ENCODE assay signal across 20 cellular contexts in the genomic region with DNA sequence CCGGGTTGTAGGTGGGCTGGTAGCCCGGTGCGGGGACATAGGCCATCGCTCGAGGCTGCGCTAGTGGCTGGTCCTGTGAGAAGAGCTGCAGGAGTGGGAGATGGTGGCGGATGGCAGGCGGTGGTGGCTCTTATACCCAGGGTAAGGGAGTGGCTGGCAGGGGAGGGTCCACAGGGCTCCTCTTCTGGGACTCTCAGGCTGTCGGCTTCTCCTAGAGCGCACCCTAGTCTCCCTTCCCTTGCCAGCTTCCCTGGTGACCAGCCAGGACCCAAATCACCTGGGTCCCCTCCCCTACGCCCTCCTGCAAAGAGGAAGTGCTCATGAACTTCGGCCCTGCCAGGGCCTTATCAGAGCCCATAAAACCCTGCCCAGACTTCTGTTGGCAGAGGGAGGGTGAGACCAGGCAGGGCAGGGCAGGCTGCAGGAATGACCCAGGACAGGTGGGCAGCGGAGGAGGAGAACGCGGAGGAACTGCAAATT. TPM values are rescaled to one million over a fixed set of nuclear protein-coding genes. Genes with fewer than 3 reads are reported as not detected.
A peak's percentile ranks its signal among the peaks of the same experiment; 100 is the strongest.
DNase-seq lines count a peak whose midpoint lies in the region; ATAC-seq, FAIRE-seq and TF ChIP-seq lines count a peak whose summit lies in the region.
"Had no signal": no experiment of that assay in that cellular context is flagged by ENCODE, and none has a peak within 500 bp of the region (broad histone marks: within the 10 kb centered on the region; RNA-seq: fewer than 3 reads in every experiment).

A gene with protein sequence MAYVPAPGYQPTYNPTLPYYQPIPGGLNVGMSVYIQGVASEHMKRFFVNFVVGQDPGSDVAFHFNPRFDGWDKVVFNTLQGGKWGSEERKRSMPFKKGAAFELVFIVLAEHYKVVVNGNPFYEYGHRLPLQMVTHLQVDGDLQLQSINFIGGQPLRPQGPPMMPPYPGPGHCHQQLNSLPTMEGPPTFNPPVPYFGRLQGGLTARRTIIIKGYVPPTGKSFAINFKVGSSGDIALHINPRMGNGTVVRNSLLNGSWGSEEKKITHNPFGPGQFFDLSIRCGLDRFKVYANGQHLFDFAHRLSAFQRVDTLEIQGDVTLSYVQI (minus strand): TSS at position 105 of the 480 bp plus-strand sequence. CDS start 59 bp downstream, at position 46.

- H3K36me3 Mint-ChIP-seq in activated T-cell treated with anti-CD3 and anti-CD28 coated beads, Interleukin-2, amount 50 U/mL, for 24 hours (ENCODE audit: low read depth): peaks cover 28% of the 10 kb centered on the region
- H3K36me3 Mint-ChIP-seq in activated T-cell treated with anti-CD3 and anti-CD28 coated beads, Interleukin-2, amount 50 U/mL, for 72 hours (ENCODE audit: insufficient read depth in 2 of 2): peaks cover 0 to 2% of the 10 kb centered on the region in 2 donors

- DNase-seq in activated T-cell treated with anti-CD3 and anti-CD28 coated beads, Interleukin-2, amount 50 U/mL, for 24 hours: no peak
- no peak for DNase-seq in activated T-cell treated with anti-CD3 and anti-CD28 coated beads, Interleukin-2, amount 50 U/mL, for 72 hours
- DNase-seq in mucosa of gallbladder (ENCODE audit: low spot score) (peak; percentile 92), upper lobe of left lung (peak; percentile 37 to 55), NCI-H1417 (lab: John Stamatoyannopoulos, UW) (no peak)
- DNase-seq: activated CD8-positive, alpha-beta memory T cell treated with anti-CD3 and anti-CD28 coated beads, Interleukin-2, amount 10 ng/mL, durations not matched to agents 7 days and 5 days; NCI-H1092 treated with DMSO at 0.1 percent for 48 hours; NCI-H2227 treated with DMSO at 0.1 percent for 48 hours; stimulated activated naive CD4-positive, alpha-beta T cell; uterus had no signal

- no peak for ATAC-seq in activated T-cell treated with anti-CD3 and anti-CD28 coated beads, Interleukin-2, amount 50 U/mL, for 72 hours (replicated peaks in 1 of 2)
- ATAC-seq in upper lobe of left lung (ENCODE audit: low FRiP score in 2 of 2) (peak; percentile 40 to 54), HG03469 (IDR thresholded peaks at IDR 0.05; ENCODE audit: unreplicated experiment) (no peak), GM18498 (IDR thresholded peaks at IDR 0.05; ENCODE audit: unreplicated experiment) (no peak)
- ATAC-seq: activated CD8-positive, alpha-beta memory T cell treated with anti-CD3 and anti-CD28 coated beads, Interleukin-2, amount 10 ng/mL, durations not matched to agents 7 days and 5 days; sciatic nerve had no signal

- peak within 1 kb of the TSS; percentile 27 for H3K27ac Mint-ChIP-seq in activated T-cell treated with anti-CD3 and anti-CD28 coated beads, Interleukin-2, amount 50 U/mL, for 24 hours
- no peak within 1 kb of the TSS for H3K27ac Mint-ChIP-seq in activated T-cell treated with anti-CD3 and anti-CD28 coated beads, Interleukin-2, amount 50 U/mL, for 72 hours
- H3K27ac Mint-ChIP-seq: activated CD8-positive, alpha-beta memory T cell treated with anti-CD3 and anti-CD28 coated beads, Interleukin-2, amount 10 ng/mL, durations not matched to agents 7 days and 5 days had no signal

- peaks cover 23 to 36% (median 31%) of the 10 kb centered on the region in 4 donors for H3K36me3 ChIP-seq in upper lobe of left lung
- H3K36me3 ChIP-seq: uterus had no signal

- no peak for TF ChIP-seq EP300 in upper lobe of left lung (IDR thresholded peaks at IDR 0.05)

- H3K27me3 Mint-ChIP-seq in activated T-cell treated with anti-CD3 and anti-CD28 coated beads, Interleukin-2, amount 50 U/mL, for 24 hours: no peaks in the 10 kb centered on the region
- H3K27me3 Mint-ChIP-seq in activated T-cell treated with anti-CD3 and anti-CD28 coated beads, Interleukin-2, amount 50 U/mL, for 72 hours (ENCODE audit: low read depth): no peaks in the 10 kb centered on the region
- H3K27me3 Mint-ChIP-seq: activated CD8-positive, alpha-beta memory T cell treated with anti-CD3 and anti-CD28 coated beads, Interleukin-2, amount 10 ng/mL, durations not matched to agents 7 days and 5 days; IgD-negative memory B cell had no signal

- no peak within 1 kb of the TSS for H3K4me3 Mint-ChIP-seq in activated T-cell treated with anti-CD3 and anti-CD28 coated beads, Interleukin-2, amount 50 U/mL, for 24 hours
- H3K4me3 Mint-ChIP-seq in activated T-cell treated with anti-CD3 and anti-CD28 coated beads, Interleukin-2, amount 50 U/mL, for 72 hours: no peak within 1 kb of the TSS
- H3K4me3 Mint-ChIP-seq: activated CD8-positive, alpha-beta memory T cell treated with anti-CD3 and anti-CD28 coated beads, Interleukin-2, amount 10 ng/mL, durations not matched to agents 7 days and 5 days; IgD-negative memory B cell had no signal

- TF ChIP-seq CTCF in upper lobe of left lung (IDR thresholded peaks at IDR 0.05): no peak

- FAIRE-seq in colon (lab: Jason Lieb, UNC): peak; percentile 58
- FAIRE-seq: endometrium, GM19239, islet of Langerhans had no signal

- no peak for TF ChIP-seq POLR2A in upper lobe of left lung (IDR thresholded peaks at IDR 0.05)

- H3K4me3 ChIP-seq in upper lobe of left lung: peak within 1 kb of the TSS in 1 of 4 donors; percentile 1
- H3K4me3 ChIP-seq: SJSA1, uterus had no signal

- peaks cover 0 to 9% (median 4%) of the 10 kb centered on the region in 4 donors for H3K4me1 ChIP-seq in upper lobe of left lung
- H3K4me1 ChIP-seq: SJSA1, uterus had no signal

- H3K9me3 Mint-ChIP-seq in activated T-cell treated with anti-CD3 and anti-CD28 coated beads, Interleukin-2, amount 50 U/mL, for 24 hours: no peaks in the 10 kb centered on the region
- H3K9me3 Mint-ChIP-seq in activated T-cell treated with anti-CD3 and anti-CD28 coated beads, Interleukin-2, amount 50 U/mL, for 72 hours: no peaks in the 10 kb centered on the region
- H3K9me3 Mint-ChIP-seq: IgD-negative memory B cell had no signal

- no peaks in the 10 kb centered on the region for H3K4me1 Mint-ChIP-seq in activated T-cell treated with anti-CD3 and anti-CD28 coated beads, Interleukin-2, amount 50 U/mL, for 24 hours (ENCODE audit: low read depth)
- no peaks in the 10 kb centered on the region for H3K4me1 Mint-ChIP-seq in activated T-cell treated with anti-CD3 and anti-CD28 coated beads, Interleukin-2, amount 50 U/mL, for 72 hours (ENCODE audit: low read depth)
- H3K4me1 Mint-ChIP-seq: activated CD8-positive, alpha-beta memory T cell treated with anti-CD3 and anti-CD28 coated beads, Interleukin-2, amount 10 ng/mL, durations not matched to agents 7 days and 5 days; IgD-negative memory B cell had no signal

- no peaks in the 10 kb centered on the region for H3K27me3 ChIP-seq in upper lobe of left lung
- H3K27me3 ChIP-seq: SJSA1, uterus had no signal

- no peaks in the 10 kb centered on the region for H3K9me3 ChIP-seq in upper lobe of left lung
- H3K9me3 ChIP-seq: SJSA1, uterus had no signal

- peak within 1 kb of the TSS in 1 of 4 donors; percentile 54 for H3K27ac ChIP-seq in upper lobe of left lung
- H3K27ac ChIP-seq: SJSA1, uterus had no signal

- WGBS in upper lobe of left lung, 2 donors: 73 to 76% methylated on average over 15 of the region's 15 CpGs

RNA-seq across cellular contexts. Expression of the gene that starts here (rescaled TPM):
- 1 to 10 TPM; 2.3 to 4.1 TPM for total RNA-seq in activated T-cell treated with anti-CD3 and anti-CD28 coated beads, Interleukin-2, amount 50 U/mL, for 72 hours
- total RNA-seq in mucosa of gallbladder (1,935 TPM), upper lobe of left lung (10 to 100 TPM in 1 of 6 donors, 1 to 10 TPM in 5; 3.1 to 12.3 (median 5.0) TPM)
- total RNA-seq: G401, SJSA1 had no signal

Comparison
In these comparisons a context has a peak if more than half of its experiments do, and no peak if none do; other contexts are left out.
1. RNA of the gene that starts here (total RNA-seq): 1,935 TPM in mucosa of gallbladder (single experiment); 3.1 to 12.3 TPM in upper lobe of left lung and 2.3 to 4.1 TPM in activated T-cell treated with anti-CD3 and anti-CD28 coated beads, Interleukin-2, amount 50 U/mL, for 72 hours; every median in the first group is over 100 times any median in the second.
2. DNase-seq: peak in mucosa of gallbladder (single experiment) and upper lobe of left lung (2 of 2); none in activated T-cell treated with anti-CD3 and anti-CD28 coated beads, Interleukin-2, amount 50 U/mL, for 24 hours (single experiment), activated T-cell treated with anti-CD3 and anti-CD28 coated beads, Interleukin-2, amount 50 U/mL, for 72 hours (0 of 2) and NCI-H1417 (0 of 3).
3. ATAC-seq: peak in upper lobe of left lung (2 of 2); none in activated T-cell treated with anti-CD3 and anti-CD28 coated beads, Interleukin-2, amount 50 U/mL, for 72 hours (0 of 2), HG03469 (single experiment) and GM18498 (single experiment).